ENCODE assay signal across 4 cellular contexts in genomic region chr7:153100691-153101237, GRCh38.
TF ChIP-seq lines count a peak whose summit lies in the region.

No MANE protein-coding gene starts in this region.

TF ChIP-seq in HepG2, 621 proteins besides CTCF, POLR2A, EP300 and RAD21 (continues in another document):
- TF ChIP-seq ZBTB40 (IDR thresholded peaks at IDR 0.05) (peak; percentile 84), ZBTB40 (CRISPR knock-in tag; IDR thresholded peaks at IDR 0.05) (no peak)

TF ChIP-seq in GM12878, 131 proteins besides CTCF, POLR2A, EP300 and RAD21:
- no peak for TF ChIP-seq HDAC6 (IDR thresholded peaks at IDR 0.05; ENCODE audit: unreplicated experiment)
- TF ChIP-seq ZBTB40 (IDR thresholded peaks at IDR 0.05; ENCODE audit: borderline replicate concordance): peak; percentile 43; the same call in 1 of the 2 replicates

TF ChIP-seq in endothelial cell of umbilical vein, 7 proteins besides CTCF, POLR2A, EP300 and RAD21:
- TF ChIP-seq EZH2 (IDR thresholded peaks at IDR 0.05; ENCODE audit: borderline replicate concordance, low read depth, low read length, severe bottlenecking) (no peak), POLR2AphosphoS5 (IDR thresholded peaks at IDR 0.05; ENCODE audit: insufficient read depth, low read depth, low read length) (no peak), MYC (IDR thresholded peaks at IDR 0.05; ENCODE audit: low read depth, low read length) (no peak), JUN (IDR thresholded peaks at IDR 0.05; ENCODE audit: borderline replicate concordance, insufficient read depth, insufficient read length, low read depth) (no peak), MAX (IDR thresholded peaks at IDR 0.05; ENCODE audit: insufficient read depth, insufficient read length) (no peak), GATA2 (IDR thresholded peaks at IDR 0.05; ENCODE audit: insufficient read depth, insufficient read length, low read depth, low read length) (no peak), FOS (IDR thresholded peaks at IDR 0.05; ENCODE audit: borderline replicate concordance, insufficient read depth, low read length) (no peak)

TF ChIP-seq in neural cell, 6 proteins besides CTCF, POLR2A, EP300 and RAD21:
- TF ChIP-seq TAF1 (IDR thresholded peaks at IDR 0.05; ENCODE audit: low read depth) (no peak), REST (IDR thresholded peaks at IDR 0.05; ENCODE audit: borderline replicate concordance) (no peak), POLR2AphosphoS5 (IDR thresholded peaks at IDR 0.05) (peak; percentile 98), SMC3 (conservative IDR thresholded peaks at IDR 0.05; ENCODE audit: poor library complexity) (no peak), EZH2 (IDR thresholded peaks at IDR 0.05; ENCODE audit: borderline replicate concordance, insufficient read depth, low read length, poor library complexity, severe bottlenecking) (no peak), MXI1 (conservative IDR thresholded peaks at IDR 0.05; ENCODE audit: poor library complexity, severe bottlenecking) (no peak)
